In the genomic region with DNA sequence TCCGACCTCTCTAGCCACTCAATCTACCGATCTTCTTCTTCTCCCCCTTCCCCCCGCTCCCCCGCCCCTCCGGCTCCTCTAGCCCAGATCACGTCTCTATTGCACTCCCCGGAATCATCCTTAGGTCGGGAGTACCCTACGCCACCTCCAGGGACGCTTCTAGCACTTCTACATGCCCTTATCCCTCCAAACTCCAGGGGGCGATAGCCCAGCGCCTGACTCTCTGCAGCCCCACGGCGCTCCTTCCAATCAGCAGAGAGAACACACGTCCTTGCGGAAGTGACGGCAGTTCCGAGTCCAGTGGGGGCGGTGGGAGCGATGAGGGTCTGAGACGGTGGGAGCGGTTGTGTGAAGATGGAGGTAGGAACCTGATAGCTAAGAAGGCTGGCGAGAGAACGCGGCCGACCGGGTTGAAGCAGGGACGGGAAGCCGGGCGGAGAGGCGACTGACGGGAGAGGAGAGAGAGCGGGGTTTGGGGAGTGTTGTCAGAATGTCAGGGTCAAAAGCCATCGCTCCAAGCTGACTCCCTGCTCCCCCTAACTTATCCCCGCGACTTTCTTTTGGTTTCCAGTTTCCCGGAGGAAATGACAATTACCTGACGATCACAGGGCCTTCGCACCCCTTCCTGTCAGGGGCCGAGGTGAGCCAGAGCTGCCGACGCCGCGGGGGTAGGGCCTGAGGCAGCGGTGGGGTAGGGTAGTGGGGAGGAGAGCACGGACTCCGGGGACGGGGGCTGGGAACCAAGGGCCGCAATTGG, we compare ENCODE assay signal across 1 cellular context.
TF ChIP-seq lines count a peak whose summit lies in the region.

A gene (minus strand): TSS at position 35 of the 757 bp plus-strand sequence. CDS start 87 bp downstream, outside the sequence.
A gene (plus strand): TSS at position 271 of the 757 bp plus-strand sequence. CDS start 84 bp downstream, at position 355.

TF ChIP-seq in HepG2, 621 proteins besides CTCF, POLR2A, EP300 and RAD21 (continued from another document and continues in another):
- TF ChIP-seq, protein P1, sequence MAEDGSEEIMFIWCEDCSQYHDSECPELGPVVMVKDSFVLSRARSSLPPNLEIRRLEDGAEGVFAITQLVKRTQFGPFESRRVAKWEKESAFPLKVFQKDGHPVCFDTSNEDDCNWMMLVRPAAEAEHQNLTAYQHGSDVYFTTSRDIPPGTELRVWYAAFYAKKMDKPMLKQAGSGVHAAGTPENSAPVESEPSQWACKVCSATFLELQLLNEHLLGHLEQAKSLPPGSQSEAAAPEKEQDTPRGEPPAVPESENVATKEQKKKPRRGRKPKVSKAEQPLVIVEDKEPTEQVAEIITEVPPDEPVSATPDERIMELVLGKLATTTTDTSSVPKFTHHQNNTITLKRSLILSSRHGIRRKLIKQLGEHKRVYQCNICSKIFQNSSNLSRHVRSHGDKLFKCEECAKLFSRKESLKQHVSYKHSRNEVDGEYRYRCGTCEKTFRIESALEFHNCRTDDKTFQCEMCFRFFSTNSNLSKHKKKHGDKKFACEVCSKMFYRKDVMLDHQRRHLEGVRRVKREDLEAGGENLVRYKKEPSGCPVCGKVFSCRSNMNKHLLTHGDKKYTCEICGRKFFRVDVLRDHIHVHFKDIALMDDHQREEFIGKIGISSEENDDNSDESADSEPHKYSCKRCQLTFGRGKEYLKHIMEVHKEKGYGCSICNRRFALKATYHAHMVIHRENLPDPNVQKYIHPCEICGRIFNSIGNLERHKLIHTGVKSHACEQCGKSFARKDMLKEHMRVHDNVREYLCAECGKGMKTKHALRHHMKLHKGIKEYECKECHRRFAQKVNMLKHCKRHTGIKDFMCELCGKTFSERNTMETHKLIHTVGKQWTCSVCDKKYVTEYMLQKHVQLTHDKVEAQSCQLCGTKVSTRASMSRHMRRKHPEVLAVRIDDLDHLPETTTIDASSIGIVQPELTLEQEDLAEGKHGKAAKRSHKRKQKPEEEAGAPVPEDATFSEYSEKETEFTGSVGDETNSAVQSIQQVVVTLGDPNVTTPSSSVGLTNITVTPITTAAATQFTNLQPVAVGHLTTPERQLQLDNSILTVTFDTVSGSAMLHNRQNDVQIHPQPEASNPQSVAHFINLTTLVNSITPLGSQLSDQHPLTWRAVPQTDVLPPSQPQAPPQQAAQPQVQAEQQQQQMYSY (CRISPR knock-in tag; IDR thresholded peaks at IDR 0.05): no peak
- peak; percentile 78 for TF ChIP-seq TBL1XR1 (IDR thresholded peaks at IDR 0.05; ENCODE audit: borderline replicate concordance, low read length, partially characterized antibody)
- TF ChIP-seq ZNF891 (CRISPR knock-in tag; IDR thresholded peaks at IDR 0.05): peak; percentile 74; the same call in 1 of the 2 replicates
- peak; percentile 99 for TF ChIP-seq KDM5A (IDR thresholded peaks at IDR 0.05; ENCODE audit: borderline replicate concordance, low read length)
- TF ChIP-seq, protein P2, sequence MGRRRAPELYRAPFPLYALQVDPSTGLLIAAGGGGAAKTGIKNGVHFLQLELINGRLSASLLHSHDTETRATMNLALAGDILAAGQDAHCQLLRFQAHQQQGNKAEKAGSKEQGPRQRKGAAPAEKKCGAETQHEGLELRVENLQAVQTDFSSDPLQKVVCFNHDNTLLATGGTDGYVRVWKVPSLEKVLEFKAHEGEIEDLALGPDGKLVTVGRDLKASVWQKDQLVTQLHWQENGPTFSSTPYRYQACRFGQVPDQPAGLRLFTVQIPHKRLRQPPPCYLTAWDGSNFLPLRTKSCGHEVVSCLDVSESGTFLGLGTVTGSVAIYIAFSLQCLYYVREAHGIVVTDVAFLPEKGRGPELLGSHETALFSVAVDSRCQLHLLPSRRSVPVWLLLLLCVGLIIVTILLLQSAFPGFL (CRISPR knock-in tag; IDR thresholded peaks at IDR 0.05): peak; percentile 19; the same call in 1 of the 2 replicates
- TF ChIP-seq ZNF235 (CRISPR knock-in tag; IDR thresholded peaks at IDR 0.05; ENCODE audit: borderline replicate concordance): peak; percentile 61; the same call in 1 of the 2 replicates
- TF ChIP-seq, protein P3, sequence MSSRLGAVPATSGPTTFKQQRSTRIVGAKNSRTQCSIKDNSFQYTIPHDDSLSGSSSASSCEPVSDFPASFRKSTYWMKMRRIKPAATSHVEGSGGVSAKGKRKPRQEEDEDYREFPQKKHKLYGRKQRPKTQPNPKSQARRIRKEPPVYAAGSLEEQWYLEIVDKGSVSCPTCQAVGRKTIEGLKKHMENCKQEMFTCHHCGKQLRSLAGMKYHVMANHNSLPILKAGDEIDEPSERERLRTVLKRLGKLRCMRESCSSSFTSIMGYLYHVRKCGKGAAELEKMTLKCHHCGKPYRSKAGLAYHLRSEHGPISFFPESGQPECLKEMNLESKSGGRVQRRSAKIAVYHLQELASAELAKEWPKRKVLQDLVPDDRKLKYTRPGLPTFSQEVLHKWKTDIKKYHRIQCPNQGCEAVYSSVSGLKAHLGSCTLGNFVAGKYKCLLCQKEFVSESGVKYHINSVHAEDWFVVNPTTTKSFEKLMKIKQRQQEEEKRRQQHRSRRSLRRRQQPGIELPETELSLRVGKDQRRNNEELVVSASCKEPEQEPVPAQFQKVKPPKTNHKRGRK (CRISPR knock-in tag; IDR thresholded peaks at IDR 0.05): peak; percentile 68; the same call in 1 of the 2 replicates
- peak; percentile 58; the same call in 1 of the 2 replicates for TF ChIP-seq ZSCAN21 (CRISPR knock-in tag; IDR thresholded peaks at IDR 0.05; ENCODE audit: borderline replicate concordance)
- TF ChIP-seq, protein P4, sequence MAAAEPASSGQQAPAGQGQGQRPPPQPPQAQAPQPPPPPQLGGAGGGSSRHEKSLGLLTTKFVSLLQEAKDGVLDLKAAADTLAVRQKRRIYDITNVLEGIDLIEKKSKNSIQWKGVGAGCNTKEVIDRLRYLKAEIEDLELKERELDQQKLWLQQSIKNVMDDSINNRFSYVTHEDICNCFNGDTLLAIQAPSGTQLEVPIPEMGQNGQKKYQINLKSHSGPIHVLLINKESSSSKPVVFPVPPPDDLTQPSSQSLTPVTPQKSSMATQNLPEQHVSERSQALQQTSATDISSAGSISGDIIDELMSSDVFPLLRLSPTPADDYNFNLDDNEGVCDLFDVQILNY (CRISPR knock-in tag; conservative IDR thresholded peaks at IDR 0.05): 0 out of 2 replicates have a peak, but pooled peaks have one; percentile 22
- TF ChIP-seq PHF20 (CRISPR knock-in tag; IDR thresholded peaks at IDR 0.05): peak; percentile 97
- TF ChIP-seq ZKSCAN1 (IDR thresholded peaks at IDR 0.05; ENCODE audit: low read length): peak; percentile 76
- peak; percentile 75; the same call in 1 of the 2 replicates for TF ChIP-seq MEIS2 (CRISPR knock-in tag; IDR thresholded peaks at IDR 0.05)
- TF ChIP-seq, protein P5, sequence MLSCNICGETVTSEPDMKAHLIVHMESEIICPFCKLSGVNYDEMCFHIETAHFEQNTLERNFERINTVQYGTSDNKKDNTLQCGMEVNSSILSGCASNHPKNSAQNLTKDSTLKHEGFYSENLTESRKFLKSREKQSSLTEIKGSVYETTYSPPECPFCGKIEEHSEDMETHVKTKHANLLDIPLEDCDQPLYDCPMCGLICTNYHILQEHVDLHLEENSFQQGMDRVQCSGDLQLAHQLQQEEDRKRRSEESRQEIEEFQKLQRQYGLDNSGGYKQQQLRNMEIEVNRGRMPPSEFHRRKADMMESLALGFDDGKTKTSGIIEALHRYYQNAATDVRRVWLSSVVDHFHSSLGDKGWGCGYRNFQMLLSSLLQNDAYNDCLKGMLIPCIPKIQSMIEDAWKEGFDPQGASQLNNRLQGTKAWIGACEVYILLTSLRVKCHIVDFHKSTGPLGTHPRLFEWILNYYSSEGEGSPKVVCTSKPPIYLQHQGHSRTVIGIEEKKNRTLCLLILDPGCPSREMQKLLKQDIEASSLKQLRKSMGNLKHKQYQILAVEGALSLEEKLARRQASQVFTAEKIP (CRISPR knock-in tag; IDR thresholded peaks at IDR 0.05; ENCODE audit: borderline replicate concordance): no peak
- peak; percentile 70 for TF ChIP-seq BCL6 (CRISPR knock-in tag; IDR thresholded peaks at IDR 0.05)
- TF ChIP-seq, protein P6, sequence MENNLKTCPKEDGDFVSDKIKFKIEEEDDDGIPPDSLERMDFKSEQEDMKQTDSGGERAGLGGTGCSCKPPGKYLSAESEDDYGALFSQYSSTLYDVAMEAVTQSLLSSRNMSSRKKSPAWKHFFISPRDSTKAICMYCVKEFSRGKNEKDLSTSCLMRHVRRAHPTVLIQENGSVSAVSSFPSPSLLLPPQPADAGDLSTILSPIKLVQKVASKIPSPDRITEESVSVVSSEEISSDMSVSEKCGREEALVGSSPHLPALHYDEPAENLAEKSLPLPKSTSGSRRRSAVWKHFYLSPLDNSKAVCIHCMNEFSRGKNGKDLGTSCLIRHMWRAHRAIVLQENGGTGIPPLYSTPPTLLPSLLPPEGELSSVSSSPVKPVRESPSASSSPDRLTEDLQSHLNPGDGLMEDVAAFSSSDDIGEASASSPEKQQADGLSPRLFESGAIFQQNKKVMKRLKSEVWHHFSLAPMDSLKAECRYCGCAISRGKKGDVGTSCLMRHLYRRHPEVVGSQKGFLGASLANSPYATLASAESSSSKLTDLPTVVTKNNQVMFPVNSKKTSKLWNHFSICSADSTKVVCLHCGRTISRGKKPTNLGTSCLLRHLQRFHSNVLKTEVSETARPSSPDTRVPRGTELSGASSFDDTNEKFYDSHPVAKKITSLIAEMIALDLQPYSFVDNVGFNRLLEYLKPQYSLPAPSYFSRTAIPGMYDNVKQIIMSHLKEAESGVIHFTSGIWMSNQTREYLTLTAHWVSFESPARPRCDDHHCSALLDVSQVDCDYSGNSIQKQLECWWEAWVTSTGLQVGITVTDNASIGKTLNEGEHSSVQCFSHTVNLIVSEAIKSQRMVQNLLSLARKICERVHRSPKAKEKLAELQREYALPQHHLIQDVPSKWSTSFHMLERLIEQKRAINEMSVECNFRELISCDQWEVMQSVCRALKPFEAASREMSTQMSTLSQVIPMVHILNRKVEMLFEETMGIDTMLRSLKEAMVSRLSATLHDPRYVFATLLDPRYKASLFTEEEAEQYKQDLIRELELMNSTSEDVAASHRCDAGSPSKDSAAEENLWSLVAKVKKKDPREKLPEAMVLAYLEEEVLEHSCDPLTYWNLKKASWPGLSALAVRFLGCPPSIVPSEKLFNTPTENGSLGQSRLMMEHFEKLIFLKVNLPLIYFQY (CRISPR knock-in tag; IDR thresholded peaks at IDR 0.05; ENCODE audit: borderline replicate concordance): no peak; the same call in 1 of the 2 replicates
- peak; percentile 78 for TF ChIP-seq ZKSCAN8 (CRISPR knock-in tag; IDR thresholded peaks at IDR 0.05; ENCODE audit: borderline replicate concordance)
- peak; percentile 90 for TF ChIP-seq ZC3H13 (CRISPR knock-in tag; IDR thresholded peaks at IDR 0.05)
- 0 out of 2 replicates have a peak, but pooled peaks have one; percentile 69 for TF ChIP-seq ZNF256 (CRISPR knock-in tag; conservative IDR thresholded peaks at IDR 0.05)
- TF ChIP-seq, protein P7, sequence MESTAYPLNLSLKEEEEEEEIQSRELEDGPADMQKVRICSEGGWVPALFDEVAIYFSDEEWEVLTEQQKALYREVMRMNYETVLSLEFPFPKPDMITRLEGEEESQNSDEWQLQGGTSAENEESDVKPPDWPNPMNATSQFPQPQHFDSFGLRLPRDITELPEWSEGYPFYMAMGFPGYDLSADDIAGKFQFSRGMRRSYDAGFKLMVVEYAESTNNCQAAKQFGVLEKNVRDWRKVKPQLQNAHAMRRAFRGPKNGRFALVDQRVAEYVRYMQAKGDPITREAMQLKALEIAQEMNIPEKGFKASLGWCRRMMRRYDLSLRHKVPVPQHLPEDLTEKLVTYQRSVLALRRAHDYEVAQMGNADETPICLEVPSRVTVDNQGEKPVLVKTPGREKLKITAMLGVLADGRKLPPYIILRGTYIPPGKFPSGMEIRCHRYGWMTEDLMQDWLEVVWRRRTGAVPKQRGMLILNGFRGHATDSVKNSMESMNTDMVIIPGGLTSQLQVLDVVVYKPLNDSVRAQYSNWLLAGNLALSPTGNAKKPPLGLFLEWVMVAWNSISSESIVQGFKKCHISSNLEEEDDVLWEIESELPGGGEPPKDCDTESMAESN (CRISPR knock-in tag; conservative IDR thresholded peaks at IDR 0.05): peak; percentile 66
- TF ChIP-seq, protein P8, sequence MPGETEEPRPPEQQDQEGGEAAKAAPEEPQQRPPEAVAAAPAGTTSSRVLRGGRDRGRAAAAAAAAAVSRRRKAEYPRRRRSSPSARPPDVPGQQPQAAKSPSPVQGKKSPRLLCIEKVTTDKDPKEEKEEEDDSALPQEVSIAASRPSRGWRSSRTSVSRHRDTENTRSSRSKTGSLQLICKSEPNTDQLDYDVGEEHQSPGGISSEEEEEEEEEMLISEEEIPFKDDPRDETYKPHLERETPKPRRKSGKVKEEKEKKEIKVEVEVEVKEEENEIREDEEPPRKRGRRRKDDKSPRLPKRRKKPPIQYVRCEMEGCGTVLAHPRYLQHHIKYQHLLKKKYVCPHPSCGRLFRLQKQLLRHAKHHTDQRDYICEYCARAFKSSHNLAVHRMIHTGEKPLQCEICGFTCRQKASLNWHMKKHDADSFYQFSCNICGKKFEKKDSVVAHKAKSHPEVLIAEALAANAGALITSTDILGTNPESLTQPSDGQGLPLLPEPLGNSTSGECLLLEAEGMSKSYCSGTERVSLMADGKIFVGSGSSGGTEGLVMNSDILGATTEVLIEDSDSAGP (CRISPR knock-in tag; IDR thresholded peaks at IDR 0.05; ENCODE audit: borderline replicate concordance): peak; percentile 91; the same call in 1 of the 2 replicates
- peak; percentile 51; the same call in 1 of the 2 replicates for TF ChIP-seq ZNF557 (CRISPR knock-in tag; IDR thresholded peaks at IDR 0.05)
- TF ChIP-seq, protein P9, sequence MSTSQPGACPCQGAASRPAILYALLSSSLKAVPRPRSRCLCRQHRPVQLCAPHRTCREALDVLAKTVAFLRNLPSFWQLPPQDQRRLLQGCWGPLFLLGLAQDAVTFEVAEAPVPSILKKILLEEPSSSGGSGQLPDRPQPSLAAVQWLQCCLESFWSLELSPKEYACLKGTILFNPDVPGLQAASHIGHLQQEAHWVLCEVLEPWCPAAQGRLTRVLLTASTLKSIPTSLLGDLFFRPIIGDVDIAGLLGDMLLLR (CRISPR knock-in tag; IDR thresholded peaks at IDR 0.05): peak; percentile 83
- TF ChIP-seq FOXA1 (IDR thresholded peaks at IDR 0.05): no peak
- TF ChIP-seq FOXA1 (CRISPR knock-in tag; IDR thresholded peaks at IDR 0.05): peak; percentile 68
- peak; percentile 88; the same call in 1 of the 2 replicates for TF ChIP-seq ZNF543 (CRISPR knock-in tag; IDR thresholded peaks at IDR 0.05)
- peak; percentile 47; the same call in 1 of the 2 replicates for TF ChIP-seq ZNF776 (CRISPR knock-in tag; IDR thresholded peaks at IDR 0.05)
- TF ChIP-seq ZSCAN30 (CRISPR knock-in tag; IDR thresholded peaks at IDR 0.05): no peak
- TF ChIP-seq, protein P10, sequence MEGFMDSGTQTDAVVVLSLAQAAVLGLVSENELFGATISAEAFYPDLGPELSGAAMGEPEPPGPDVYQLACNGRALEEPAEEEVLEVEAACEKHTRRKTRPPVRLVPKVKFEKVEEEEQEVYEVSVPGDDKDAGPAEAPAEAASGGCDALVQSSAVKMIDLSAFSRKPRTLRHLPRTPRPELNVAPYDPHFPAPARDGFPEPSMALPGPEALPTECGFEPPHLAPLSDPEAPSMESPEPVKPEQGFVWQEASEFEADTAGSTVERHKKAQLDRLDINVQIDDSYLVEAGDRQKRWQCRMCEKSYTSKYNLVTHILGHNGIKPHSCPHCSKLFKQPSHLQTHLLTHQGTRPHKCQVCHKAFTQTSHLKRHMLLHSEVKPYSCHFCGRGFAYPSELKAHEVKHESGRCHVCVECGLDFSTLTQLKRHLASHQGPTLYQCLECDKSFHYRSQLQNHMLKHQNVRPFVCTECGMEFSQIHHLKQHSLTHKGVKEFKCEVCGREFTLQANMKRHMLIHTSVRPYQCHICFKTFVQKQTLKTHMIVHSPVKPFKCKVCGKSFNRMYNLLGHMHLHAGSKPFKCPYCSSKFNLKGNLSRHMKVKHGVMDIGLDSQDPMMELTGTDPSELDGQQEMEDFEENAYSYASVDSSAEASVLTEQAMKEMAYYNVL (CRISPR knock-in tag; IDR thresholded peaks at IDR 0.05; ENCODE audit: borderline replicate concordance): peak; percentile 67; the same call in 1 of the 2 replicates
- TF ChIP-seq PRPF4 (IDR thresholded peaks at IDR 0.05; ENCODE audit: low read depth, low read length, poor library complexity, severe bottlenecking): no peak
